Comparison of ENCODE assay signal across 32 cellular contexts in the genomic region with DNA sequence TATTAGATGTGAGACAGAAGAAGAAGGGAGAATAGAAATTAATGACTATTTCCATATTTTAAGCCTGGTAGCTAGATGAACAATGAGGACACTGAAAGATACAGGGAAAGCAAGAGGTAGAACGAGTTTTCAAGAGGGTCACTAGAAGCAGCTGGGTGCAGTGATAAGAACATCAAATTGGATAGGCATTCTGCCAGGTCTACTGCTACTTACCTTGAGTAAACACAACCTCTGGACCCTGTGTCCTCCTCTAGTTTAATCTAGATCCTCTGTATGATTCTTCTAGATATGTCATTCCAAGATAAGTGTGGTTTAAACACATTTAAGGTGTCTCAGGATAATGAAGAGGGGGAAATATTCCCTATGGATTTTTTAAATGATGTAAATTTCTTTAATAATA. TPM values are rescaled to one million over a fixed set of nuclear protein-coding genes. Genes with fewer than 3 reads are reported as not detected.
"Had no signal": no experiment of that assay in that cellular context is flagged by ENCODE, and none has a peak within 500 bp of the region (broad histone marks: within the 10 kb centered on the region; RNA-seq: fewer than 3 reads in every experiment).

No MANE protein-coding gene starts in this region.

- H3K9me3 ChIP-seq: neutrophil, thoracic aorta had no signal

- ATAC-seq: activated CD4-positive, alpha-beta T cell treated with anti-CD3 and anti-CD28 coated beads for 36 hours; activated naive CD4-positive, alpha-beta T cell treated with anti-CD3 and anti-CD28 coated beads, Interleukin-2, amount 50 U/mL, for 72 hours; activated T-cell treated with anti-CD3 and anti-CD28 coated beads, Interleukin-2, amount 50 U/mL, for 72 hours; esophagus mucosa; left cardiac atrium; sciatic nerve; stimulated activated effector memory CD8-positive, alpha-beta T cell treated with anti-CD3 and anti-CD28 coated beads, Interleukin-12 subunit alpha, Interleukin-12 subunit beta, amount 100 ng/mL, for 72 hours had no signal

- H3K36me3 ChIP-seq: neutrophil, thoracic aorta had no signal

- H3K4me3 ChIP-seq: skin epidermis, thoracic aorta had no signal

- DNase-seq: activated CD4-positive, alpha-beta T cell treated with anti-CD3 and anti-CD28 coated beads for 36 hours; activated CD4-positive, alpha-beta T cell treated with anti-CD3 and anti-CD28 coated beads, Interleukin-2, amount 50 U/mL, for 4 hours; activated CD4-positive, CD25-positive, alpha-beta regulatory T cell; activated naive CD4-positive, alpha-beta T cell; activated T-cell treated with anti-CD3 and anti-CD28 coated beads for 4 hours; activated T-cell treated with anti-CD3 and anti-CD28 coated beads, Interleukin-2, amount 50 U/mL, for 72 hours; anterior cingulate cortex; endodermal cell; foreskin fibroblast; head of caudate nucleus; hippocampal formation; left cardiac atrium; mammary epithelial cell; naive B cell; nephron progenitor cell; stimulated activated CD4-positive, alpha-beta T cell treated with anti-CD3 and anti-CD28 coated beads, Interleukin-4, amount 100 ng/mL, for 24 hours; trophoblast cell had no signal

- H3K27ac ChIP-seq: neutrophil, skin epidermis, thoracic aorta had no signal

- FAIRE-seq: keratinocyte, urothelium cell line had no signal

RNA-seq across cellular contexts. Expression of a gene that starts 31.2 kb away (rescaled TPM):
- total RNA-seq: activated CD4-positive, alpha-beta T cell treated with anti-CD3 and anti-CD28 coated beads for 36 hours; activated naive CD4-positive, alpha-beta T cell treated with anti-CD3 and anti-CD28 coated beads, Interleukin-2, amount 50 U/mL, for 72 hours; bronchial epithelial cell; endodermal cell; esophagus mucosa; left cardiac atrium; liver; osteocyte; posterior vena cava; sciatic nerve; subcutaneous adipose tissue; thoracic aorta had no signal
- polyA plus RNA-seq: adipose tissue, keratinocyte, liver, mammary epithelial cell had no signal
